In the genomic region with DNA sequence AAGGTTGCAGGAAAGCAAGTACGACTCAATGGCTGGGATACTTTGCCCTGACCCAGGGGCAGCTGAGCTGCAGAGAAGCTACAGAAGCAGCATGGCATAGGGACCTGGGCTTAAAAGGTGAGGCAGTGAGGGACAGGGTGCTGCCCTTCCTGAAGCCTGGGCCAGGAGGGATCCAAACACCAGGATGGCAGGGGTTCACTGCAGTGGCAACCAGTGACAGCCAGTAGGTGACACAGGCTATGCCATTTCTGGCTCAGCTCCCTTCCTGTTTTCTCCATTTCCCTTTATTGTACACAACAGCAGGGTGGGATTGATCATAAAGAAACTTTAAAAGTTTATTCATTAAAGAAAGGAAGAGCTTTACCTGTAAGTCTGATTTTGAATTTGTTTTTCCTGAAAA, we compare ENCODE assay signal across 19 cellular contexts. TPM values are rescaled to one million over a fixed set of nuclear protein-coding genes. Genes with fewer than 3 reads are reported as not detected.
"Had no signal": no experiment of that assay in that cellular context is flagged by ENCODE, and none has a peak within 500 bp of the region (broad histone marks: within the 10 kb centered on the region; RNA-seq: fewer than 3 reads in every experiment).

No MANE protein-coding gene starts in this region.

- H3K27me3 ChIP-seq: ascending aorta, esophagus muscularis mucosa, gastroesophageal sphincter, heart right ventricle, pancreas, tibial nerve, vagina had no signal

- H3K4me3 Mint-ChIP-seq: activated CD4-positive, alpha-beta T cell treated with anti-CD3 and anti-CD28 coated beads for 36 hours; activated CD8-positive, alpha-beta T cell treated with anti-CD3 and anti-CD28 coated beads, Interleukin-2, amount 10 ng/mL, durations not matched to agents 7 days and 5 days; activated naive CD4-positive, alpha-beta T cell treated with anti-CD3 and anti-CD28 coated beads, Interleukin-2, amount 10 ng/mL, durations not matched to agents 7 days and 5 days; activated T-cell treated with anti-CD3 and anti-CD28 coated beads, Interleukin-2, amount 50 U/mL, for 24 hours; naive thymus-derived CD4-positive, alpha-beta T cell; WTC11 had no signal

- H3K36me3 Mint-ChIP-seq: activated naive CD4-positive, alpha-beta T cell treated with anti-CD3 and anti-CD28 coated beads, Interleukin-2, amount 10 ng/mL, durations not matched to agents 7 days and 5 days had no signal

- H3K4me3 ChIP-seq: ascending aorta, esophagus muscularis mucosa, gastroesophageal sphincter, heart right ventricle, pancreas, tibial nerve, vagina had no signal

- H3K27ac Mint-ChIP-seq: activated CD4-positive, alpha-beta T cell treated with anti-CD3 and anti-CD28 coated beads for 36 hours; activated CD8-positive, alpha-beta T cell treated with anti-CD3 and anti-CD28 coated beads, Interleukin-2, amount 10 ng/mL, durations not matched to agents 7 days and 5 days; activated naive CD4-positive, alpha-beta T cell treated with anti-CD3 and anti-CD28 coated beads, Interleukin-2, amount 10 ng/mL, durations not matched to agents 7 days and 5 days; activated T-cell treated with anti-CD3 and anti-CD28 coated beads, Interleukin-2, amount 50 U/mL, for 24 hours; activated T-helper 2 cell treated with anti-CD3 and anti-CD28 coated beads, Interferon-gamma antibody, Interleukin-2, Interleukin-4, amounts not matched to agents 10 μg/mL and 5 μg/mL and 100 μg/mL, durations not matched to agents 14 hours and 24 hours and 36 hours; naive thymus-derived CD4-positive, alpha-beta T cell; WTC11 had no signal

- ATAC-seq: activated CD4-positive, alpha-beta T cell treated with anti-CD3 and anti-CD28 coated beads for 36 hours; activated CD8-positive, alpha-beta T cell treated with anti-CD3 and anti-CD28 coated beads, Interleukin-2, amount 10 ng/mL, durations not matched to agents 7 days and 5 days; gastroesophageal sphincter; naive thymus-derived CD4-positive, alpha-beta T cell; WTC11 had no signal

- H3K9me3 ChIP-seq: ascending aorta, esophagus muscularis mucosa, gastroesophageal sphincter, heart right ventricle, pancreas, tibial nerve, vagina had no signal

- H3K27ac ChIP-seq: ascending aorta, esophagus muscularis mucosa, heart right ventricle, pancreas, tibial nerve, vagina had no signal

- DNase-seq: activated CD4-positive, alpha-beta T cell treated with anti-CD3 and anti-CD28 coated beads for 36 hours; activated CD8-positive, alpha-beta T cell treated with anti-CD3 and anti-CD28 coated beads, Interleukin-2, amount 10 ng/mL, durations not matched to agents 7 days and 5 days; activated naive CD4-positive, alpha-beta T cell treated with anti-CD3 and anti-CD28 coated beads, Interleukin-2, amount 10 ng/mL, durations not matched to agents 7 days and 5 days; activated T-cell treated with anti-CD3 and anti-CD28 coated beads, Interleukin-2, amount 50 U/mL, for 24 hours; cerebellar nuclear complex; cortex of kidney; effector memory CD4-positive, alpha-beta T cell; heart right ventricle; mesendoderm; naive thymus-derived CD4-positive, alpha-beta T cell; pancreas; stimulated activated naive CD4-positive, alpha-beta T cell had no signal

- H3K36me3 ChIP-seq: pancreas, tibial nerve, vagina had no signal

- H3K9me3 Mint-ChIP-seq: activated naive CD4-positive, alpha-beta T cell treated with anti-CD3 and anti-CD28 coated beads, Interleukin-2, amount 10 ng/mL, durations not matched to agents 7 days and 5 days; activated T-cell treated with anti-CD3 and anti-CD28 coated beads, Interleukin-2, amount 50 U/mL, for 24 hours; activated T-helper 2 cell treated with anti-CD3 and anti-CD28 coated beads, Interferon-gamma antibody, Interleukin-2, Interleukin-4, amounts not matched to agents 10 μg/mL and 5 μg/mL and 100 μg/mL, durations not matched to agents 14 hours and 24 hours and 36 hours; naive thymus-derived CD4-positive, alpha-beta T cell; WTC11 had no signal

- H3K4me1 ChIP-seq: ascending aorta, pancreas, vagina had no signal

- H3K4me1 Mint-ChIP-seq: activated CD4-positive, alpha-beta T cell treated with anti-CD3 and anti-CD28 coated beads for 36 hours; activated naive CD4-positive, alpha-beta T cell treated with anti-CD3 and anti-CD28 coated beads, Interleukin-2, amount 10 ng/mL, durations not matched to agents 7 days and 5 days; naive thymus-derived CD4-positive, alpha-beta T cell had no signal

RNA-seq across cellular contexts. Expression of a gene that starts 48.8 kb away (rescaled TPM):
- total RNA-seq: ascending aorta had no signal
